14 cellular contexts compared by ENCODE assay signal in the genomic region with DNA sequence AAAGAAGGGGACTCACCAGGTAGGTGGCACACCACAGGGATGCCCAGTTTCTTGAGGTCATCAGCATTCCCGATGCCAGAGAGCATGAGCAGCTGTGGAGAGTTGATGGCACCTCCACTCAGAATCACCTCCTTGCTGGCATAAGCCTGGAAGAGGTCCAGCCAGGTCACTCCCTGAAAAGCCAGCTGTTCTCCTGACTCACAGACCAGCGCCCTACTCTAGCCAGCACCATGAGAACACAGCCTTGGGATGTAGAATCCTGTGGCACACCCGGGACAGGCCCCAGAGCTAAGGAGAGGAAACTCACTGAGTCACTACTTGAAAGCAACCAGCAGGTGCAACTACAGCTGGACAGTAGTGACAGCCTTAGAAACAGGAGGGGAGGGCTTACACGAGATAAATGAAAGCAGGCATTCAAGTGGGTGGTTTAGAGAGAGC. TPM values are rescaled to one million over a fixed set of nuclear protein-coding genes. Genes with fewer than 3 reads are reported as not detected.
DNase-seq lines count a peak whose midpoint lies in the region; ATAC-seq and TF ChIP-seq lines count a peak whose summit lies in the region.
"Had no signal": no experiment of that assay in that cellular context is flagged by ENCODE, and none has a peak within 500 bp of the region (broad histone marks: within the 10 kb centered on the region; RNA-seq: fewer than 3 reads in every experiment).

No MANE protein-coding gene starts in this region.

- no peaks in the 10 kb centered on the region for H3K36me3 Mint-ChIP-seq in activated CD8-positive, alpha-beta memory T cell treated with anti-CD3 and anti-CD28 coated beads, Interleukin-2, amount 10 ng/mL, durations not matched to agents 7 days and 5 days
- no peaks in the 10 kb centered on the region for H3K36me3 Mint-ChIP-seq in type B pancreatic cell
- H3K36me3 Mint-ChIP-seq: activated naive CD4-positive, alpha-beta T cell treated with anti-CD3 and anti-CD28 coated beads, Interleukin-2, amount 50 U/mL, for 24 hours; WTC11 had no signal

- no peak for ATAC-seq in activated CD8-positive, alpha-beta memory T cell treated with anti-CD3 and anti-CD28 coated beads, Interleukin-2, amount 10 ng/mL, durations not matched to agents 7 days and 5 days
- ATAC-seq in HG03565 (IDR thresholded peaks at IDR 0.05; ENCODE audit: unreplicated experiment): no peak
- ATAC-seq: HCT116, K562, right lobe of liver, WTC11 had no signal

- H3K9me3 ChIP-seq in cardiac muscle cell (ENCODE audit: low read depth): no peaks in the 10 kb centered on the region
- H3K9me3 ChIP-seq in Peyer's patch: no peaks in the 10 kb centered on the region
- no peaks in the 10 kb centered on the region for H3K9me3 ChIP-seq in osteoblast (ENCODE audit: low read depth, low read length)
- H3K9me3 ChIP-seq: right lobe of liver had no signal

- H3K4me1 ChIP-seq in cardiac muscle cell (ENCODE audit: low read depth) (no peaks in the 10 kb centered on the region), Peyer's patch (no peaks in the 10 kb centered on the region), osteoblast (ENCODE audit: insufficient read depth, low read length) (no peaks in the 10 kb centered on the region)

- CTCF ChIA-PET in activated CD8-positive, alpha-beta memory T cell treated with anti-CD3 and anti-CD28 coated beads, Interleukin-2, amount 10 ng/mL, durations not matched to agents 7 days and 5 days (lab: Charles Lee): no interaction called here

- H3K4me1 Mint-ChIP-seq in activated CD8-positive, alpha-beta memory T cell treated with anti-CD3 and anti-CD28 coated beads, Interleukin-2, amount 10 ng/mL, durations not matched to agents 7 days and 5 days: peaks cover 5% of the 10 kb centered on the region
- peaks cover 7% of the 10 kb centered on the region for H3K4me1 Mint-ChIP-seq in type B pancreatic cell (ENCODE audit: unreplicated experiment)
- H3K4me1 Mint-ChIP-seq: activated naive CD4-positive, alpha-beta T cell treated with anti-CD3 and anti-CD28 coated beads, Interleukin-2, amount 50 U/mL, for 24 hours had no signal

- H3K36me3 ChIP-seq in cardiac muscle cell (peaks cover 11% of the 10 kb centered on the region), Peyer's patch (peaks cover 0 to 59% (median 0%) of the 10 kb centered on the region in 3 donors), osteoblast (ENCODE audit: insufficient read depth, low read length) (no peaks in the 10 kb centered on the region)

- H3K27me3 ChIP-seq in cardiac muscle cell (no peaks in the 10 kb centered on the region), Peyer's patch (no peaks in the 10 kb centered on the region), osteoblast (ENCODE audit: insufficient read depth, low read length) (no peaks in the 10 kb centered on the region)
- H3K27me3 ChIP-seq: right lobe of liver had no signal

- no peaks in the 10 kb centered on the region for H3K9me3 Mint-ChIP-seq in activated CD8-positive, alpha-beta memory T cell treated with anti-CD3 and anti-CD28 coated beads, Interleukin-2, amount 10 ng/mL, durations not matched to agents 7 days and 5 days (ENCODE audit: low read depth)
- no peaks in the 10 kb centered on the region for H3K9me3 Mint-ChIP-seq in type B pancreatic cell
- H3K9me3 Mint-ChIP-seq: activated naive CD4-positive, alpha-beta T cell treated with anti-CD3 and anti-CD28 coated beads, Interleukin-2, amount 50 U/mL, for 24 hours; WTC11 had no signal

- H3K27ac ChIP-seq in cardiac muscle cell (peak overlapping the region; percentile 73), Peyer's patch (no peak overlapping the region), osteoblast (ENCODE audit: low read depth, low read length) (no peak overlapping the region)
- H3K27ac ChIP-seq: right lobe of liver had no signal

- H3K27me3 Mint-ChIP-seq in activated CD8-positive, alpha-beta memory T cell treated with anti-CD3 and anti-CD28 coated beads, Interleukin-2, amount 10 ng/mL, durations not matched to agents 7 days and 5 days: peaks cover 14% of the 10 kb centered on the region
- H3K27me3 Mint-ChIP-seq in type B pancreatic cell: no peaks in the 10 kb centered on the region

- no peak overlapping the region for H3K4me2 ChIP-seq in osteoblast (ENCODE audit: insufficient read depth, low read length)

- no peak overlapping the region for H3K4me3 Mint-ChIP-seq in activated CD8-positive, alpha-beta memory T cell treated with anti-CD3 and anti-CD28 coated beads, Interleukin-2, amount 10 ng/mL, durations not matched to agents 7 days and 5 days
- H3K4me3 Mint-ChIP-seq in type B pancreatic cell: no peak overlapping the region
- H3K4me3 Mint-ChIP-seq: activated naive CD4-positive, alpha-beta T cell treated with anti-CD3 and anti-CD28 coated beads, Interleukin-2, amount 50 U/mL, for 24 hours; WTC11 had no signal

- no peaks in the 10 kb centered on the region for H3K79me2 ChIP-seq in osteoblast (ENCODE audit: insufficient read depth, low read length)

- TF ChIP-seq CTCF in cardiac muscle cell (IDR thresholded peaks at IDR 0.05; ENCODE audit: low read depth, low read length) (no peak), type B pancreatic cell (conservative IDR thresholded peaks at IDR 0.05) (no peak), Peyer's patch (IDR thresholded peaks at IDR 0.05) (peak in 1 of 6 experiments; percentile 12), osteoblast (IDR thresholded peaks at IDR 0.05; ENCODE audit: extremely low read depth, low read depth, low read length) (no peak)

- TF ChIP-seq POLR2A in Peyer's patch (IDR thresholded peaks at IDR 0.05): no peak

- H3K27ac Mint-ChIP-seq in activated CD8-positive, alpha-beta memory T cell treated with anti-CD3 and anti-CD28 coated beads, Interleukin-2, amount 10 ng/mL, durations not matched to agents 7 days and 5 days: no peak overlapping the region
- H3K27ac Mint-ChIP-seq in type B pancreatic cell: peak overlapping the region; percentile 36
- H3K27ac Mint-ChIP-seq: activated naive CD4-positive, alpha-beta T cell treated with anti-CD3 and anti-CD28 coated beads, Interleukin-2, amount 50 U/mL, for 24 hours; WTC11 had no signal

- peak; percentile 33 for DNase-seq in activated CD8-positive, alpha-beta memory T cell treated with anti-CD3 and anti-CD28 coated beads, Interleukin-2, amount 50 U/mL, for 48 hours
- DNase-seq in activated CD8-positive, alpha-beta memory T cell treated with anti-CD3 and anti-CD28 coated beads, Interleukin-2, amount 10 ng/mL, durations not matched to agents 7 days and 5 days: no peak
- DNase-seq in LHCN-M2 (ENCODE audit: low read depth): peak; percentile 97
- no peak for DNase-seq in cardiac muscle cell (ENCODE audit: low read depth in 1 of 2, low spot score in 1 of 2)
- DNase-seq in type B pancreatic cell (ENCODE audit: extremely low spot score, unreplicated experiment): no peak
- no peak for DNase-seq in Peyer's patch
- no peak for DNase-seq in osteoblast (ENCODE audit: insufficient read length, low spot score, missing footprints)
- DNase-seq: kidney glomerular epithelial cell had no signal

- H2AFZ ChIP-seq in osteoblast (ENCODE audit: low read length): no peak overlapping the region

- H3K4me3 ChIP-seq in cardiac muscle cell (no peak overlapping the region), Peyer's patch (no peak overlapping the region), osteoblast (ENCODE audit: insufficient read depth, low read length) (no peak overlapping the region)
- H3K4me3 ChIP-seq: K562, right lobe of liver had no signal

- H4K20me1 ChIP-seq in osteoblast (ENCODE audit: insufficient read depth, low read length): no peaks in the 10 kb centered on the region

RNA-seq across cellular contexts. Expression of gene CHDH, which starts 24.6 kb away (rescaled TPM):
- total RNA-seq in activated CD8-positive, alpha-beta memory T cell treated with anti-CD3 and anti-CD28 coated beads, Interleukin-2, amount 10 ng/mL, durations not matched to agents 7 days and 5 days: 1 to 10 TPM in 1 of 2 experiments, under 1 TPM in 1; 0.53 to 1.0 TPM
- under 0.01 TPM in 2 replicates for total RNA-seq in LHCN-M2 (2014; rRNA removed)
- not detected for polyA plus RNA-seq in LHCN-M2 (2012)
- 11.5 and 36.1 TPM in 2 replicates for total RNA-seq in cardiac muscle cell
- 12.8 and 23.3 TPM in 2 replicates for polyA plus RNA-seq in cardiac muscle cell
- total RNA-seq in type B pancreatic cell (ENCODE audit: low replicate concordance): 8.0 and 9.6 TPM in 2 replicates
- total RNA-seq in Peyer's patch: 100 to 1,000 TPM in 2 of 4 donors, 10 to 100 TPM in 2; 57.8 to 126 (median 94.2) TPM
- total RNA-seq in osteoblast: 0.72 and 0.88 TPM in 2 replicates

RNA-seq across cellular contexts. Expression of gene IL17RB, which starts 24.7 kb away (rescaled TPM):
- 1 to 10 TPM; 2.4 to 7.0 TPM for total RNA-seq in activated CD8-positive, alpha-beta memory T cell treated with anti-CD3 and anti-CD28 coated beads, Interleukin-2, amount 10 ng/mL, durations not matched to agents 7 days and 5 days
- total RNA-seq in LHCN-M2 (2014; rRNA removed) (not detected in 2 replicates), cardiac muscle cell (8.4 and 13.1 TPM in 2 replicates), type B pancreatic cell (ENCODE audit: low replicate concordance) (10.5 and 10.8 TPM in 2 replicates), Peyer's patch (10 to 100 TPM; 18.2 to 38.5 (median 32.4) TPM), osteoblast (under 0.01 and 0.29 TPM in 2 replicates)
- 0.98 TPM for polyA plus RNA-seq in LHCN-M2 (2012)
- polyA plus RNA-seq in cardiac muscle cell: 11.5 and 15.9 TPM in 2 replicates

Comparison
In these comparisons a context has a peak if more than half of its experiments do, and no peak if none do; other contexts are left out.
1. DNase-seq: peak in activated CD8-positive, alpha-beta memory T cell treated with anti-CD3 and anti-CD28 coated beads, Interleukin-2, amount 50 U/mL, for 48 hours (single experiment) and LHCN-M2 (single experiment); none in activated CD8-positive, alpha-beta memory T cell treated with anti-CD3 and anti-CD28 coated beads, Interleukin-2, amount 10 ng/mL, durations not matched to agents 7 days and 5 days (single experiment), cardiac muscle cell (0 of 2), type B pancreatic cell (single experiment), Peyer's patch (0 of 3) and osteoblast (single experiment).